Comparison of ENCODE assay signal across 36 cellular contexts in genomic region chrX:115900425-115900824, GRCh38.
"Had no signal": no experiment of that assay in that cellular context is flagged by ENCODE, and none has a peak within 500 bp of the region (broad histone marks: within the 10 kb centered on the region; RNA-seq: fewer than 3 reads in every experiment).

No MANE protein-coding gene starts in this region.

- H3K9me3 ChIP-seq: adrenal gland, body of pancreas, colonic mucosa had no signal

- H3K27me3 Mint-ChIP-seq: activated CD4-positive, alpha-beta memory T cell treated with anti-CD3 and anti-CD28 coated beads for 36 hours; activated CD4-positive, alpha-beta T cell treated with anti-CD3 and anti-CD28 coated beads for 36 hours; activated CD4-positive, alpha-beta T cell treated with anti-CD3 and anti-CD28 coated beads, Interleukin-2, amount 10 ng/mL, durations not matched to agents 24 days and 14 days; activated CD8-positive, alpha-beta memory T cell treated with anti-CD3 and anti-CD28 coated beads, Interleukin-2, amount 10 ng/mL, durations not matched to agents 7 days and 5 days; activated naive CD4-positive, alpha-beta T cell treated with anti-CD3 and anti-CD28 coated beads, Interleukin-2, amount 50 U/mL, for 24 hours; activated naive CD8-positive, alpha-beta T cell treated with anti-CD3 and anti-CD28 coated beads for 36 hours; activated naive CD8-positive, alpha-beta T cell treated with anti-CD3 and anti-CD28 coated beads, Interleukin-2, amount 50 U/mL, for 24 hours; T-helper 17 cell had no signal

- H3K4me1 ChIP-seq: adrenal gland, breast epithelium, colonic mucosa, esophagus squamous epithelium, gastroesophageal sphincter had no signal

- H3K4me3 Mint-ChIP-seq: activated CD4-positive, alpha-beta memory T cell treated with anti-CD3 and anti-CD28 coated beads for 36 hours; activated CD4-positive, alpha-beta T cell treated with anti-CD3 and anti-CD28 coated beads for 36 hours; activated CD4-positive, alpha-beta T cell treated with anti-CD3 and anti-CD28 coated beads, Interleukin-2, amount 10 ng/mL, durations not matched to agents 24 days and 14 days; activated CD8-positive, alpha-beta memory T cell treated with anti-CD3 and anti-CD28 coated beads, Interleukin-2, amount 10 ng/mL, durations not matched to agents 7 days and 5 days; activated CD8-positive, alpha-beta T cell treated with anti-CD3 and anti-CD28 coated beads, Interleukin-2, amount 10 ng/mL, durations not matched to agents 7 days and 5 days; activated naive CD4-positive, alpha-beta T cell treated with anti-CD3 and anti-CD28 coated beads for 36 hours; activated naive CD4-positive, alpha-beta T cell treated with anti-CD3 and anti-CD28 coated beads, Interleukin-2, amount 50 U/mL, for 24 hours; activated naive CD8-positive, alpha-beta T cell treated with anti-CD3 and anti-CD28 coated beads for 36 hours; activated naive CD8-positive, alpha-beta T cell treated with anti-CD3 and anti-CD28 coated beads, Interleukin-2, amount 50 U/mL, for 24 hours; activated T-helper 1 cell treated with anti-CD3 and anti-CD28 coated beads, Interleukin-12 subunit alpha, Interleukin-12 subunit beta, Interleukin-2, Interleukin-4 antibody, amounts not matched to agents 30 ng/mL and 10 ng/mL and 1 ng/mL, durations not matched to agents 14 hours and 24 hours and 36 hours; T-helper 17 cell; T-helper 2 cell treated with Interferon-gamma antibody and Interleukin-4, amounts not matched to agents 5 μg/mL and 100 μg/mL, for 36 hours had no signal

- FAIRE-seq: endometrium, endothelial cell of umbilical vein had no signal

- H3K36me3 Mint-ChIP-seq: activated CD4-positive, alpha-beta memory T cell treated with anti-CD3 and anti-CD28 coated beads for 36 hours; activated CD8-positive, alpha-beta memory T cell treated with anti-CD3 and anti-CD28 coated beads, Interleukin-2, amount 10 ng/mL, durations not matched to agents 7 days and 5 days; activated naive CD8-positive, alpha-beta T cell treated with anti-CD3 and anti-CD28 coated beads for 36 hours had no signal

- H3K9me3 Mint-ChIP-seq: activated naive CD4-positive, alpha-beta T cell treated with anti-CD3 and anti-CD28 coated beads for 36 hours; activated naive CD4-positive, alpha-beta T cell treated with anti-CD3 and anti-CD28 coated beads, Interleukin-2, amount 50 U/mL, for 24 hours; activated naive CD8-positive, alpha-beta T cell treated with anti-CD3 and anti-CD28 coated beads for 36 hours; activated naive CD8-positive, alpha-beta T cell treated with anti-CD3 and anti-CD28 coated beads, Interleukin-2, amount 50 U/mL, for 24 hours had no signal

- H3K27ac Mint-ChIP-seq: activated CD4-positive, alpha-beta memory T cell treated with anti-CD3 and anti-CD28 coated beads for 36 hours; activated CD4-positive, alpha-beta T cell treated with anti-CD3 and anti-CD28 coated beads for 36 hours; activated CD4-positive, alpha-beta T cell treated with anti-CD3 and anti-CD28 coated beads, Interleukin-2, amount 10 ng/mL, durations not matched to agents 24 days and 14 days; activated CD8-positive, alpha-beta memory T cell treated with anti-CD3 and anti-CD28 coated beads, Interleukin-2, amount 10 ng/mL, durations not matched to agents 7 days and 5 days; activated CD8-positive, alpha-beta T cell treated with anti-CD3 and anti-CD28 coated beads, Interleukin-2, amount 10 ng/mL, durations not matched to agents 7 days and 5 days; activated naive CD4-positive, alpha-beta T cell treated with anti-CD3 and anti-CD28 coated beads for 36 hours; activated naive CD4-positive, alpha-beta T cell treated with anti-CD3 and anti-CD28 coated beads, Interleukin-2, amount 50 U/mL, for 24 hours; activated naive CD8-positive, alpha-beta T cell treated with anti-CD3 and anti-CD28 coated beads for 36 hours; activated naive CD8-positive, alpha-beta T cell treated with anti-CD3 and anti-CD28 coated beads, Interleukin-2, amount 50 U/mL, for 24 hours; activated T-helper 1 cell treated with anti-CD3 and anti-CD28 coated beads, Interleukin-12 subunit alpha, Interleukin-12 subunit beta, Interleukin-2, Interleukin-4 antibody, amounts not matched to agents 30 ng/mL and 10 ng/mL and 1 ng/mL, durations not matched to agents 14 hours and 24 hours and 36 hours; activated T-helper 2 cell treated with anti-CD3 and anti-CD28 coated beads, Interferon-gamma antibody, Interleukin-2, Interleukin-4, amounts not matched to agents 10 μg/mL and 5 μg/mL and 100 μg/mL, durations not matched to agents 14 hours and 24 hours and 36 hours; T-helper 17 cell; T-helper 2 cell treated with Interferon-gamma antibody and Interleukin-4, amounts not matched to agents 5 μg/mL and 100 μg/mL, for 36 hours had no signal

- H3K27ac ChIP-seq: adrenal gland, body of pancreas, breast epithelium, cardiac muscle cell, colonic mucosa, epithelial cell of prostate, esophagus squamous epithelium, gastroesophageal sphincter had no signal

- H3K27me3 ChIP-seq: body of pancreas, cardiac muscle cell, colonic mucosa, esophagus squamous epithelium, gastroesophageal sphincter had no signal

- ATAC-seq: activated CD4-positive, alpha-beta T cell treated with anti-CD3 and anti-CD28 coated beads for 36 hours; activated CD8-positive, alpha-beta memory T cell treated with anti-CD3 and anti-CD28 coated beads, Interleukin-2, amount 10 ng/mL, durations not matched to agents 7 days and 5 days; activated CD8-positive, alpha-beta T cell treated with anti-CD3 and anti-CD28 coated beads, Interleukin-2, amount 10 ng/mL, durations not matched to agents 7 days and 5 days; activated naive CD8-positive, alpha-beta T cell treated with anti-CD3 and anti-CD28 coated beads, Interleukin-2, amount 50 U/mL, for 24 hours; body of pancreas; gastroesophageal sphincter; T-helper 17 cell had no signal

- DNase-seq: activated CD4-positive, alpha-beta memory T cell treated with anti-CD3 and anti-CD28 coated beads for 36 hours; activated CD4-positive, alpha-beta T cell treated with anti-CD3 and anti-CD28 coated beads for 36 hours; activated CD4-positive, alpha-beta T cell treated with anti-CD3 and anti-CD28 coated beads, Interleukin-2, amount 10 ng/mL, durations not matched to agents 24 days and 14 days; activated CD4-positive, CD25-positive, alpha-beta regulatory T cell; activated CD4-positive, CD25-positive, alpha-beta regulatory T cell treated with anti-CD3 and anti-CD28 coated beads, Interleukin-2, amount 50 U/mL, for 72 hours; activated CD8-positive, alpha-beta memory T cell treated with anti-CD3 and anti-CD28 coated beads, Interleukin-2, amount 10 ng/mL, durations not matched to agents 7 days and 5 days; activated CD8-positive, alpha-beta memory T cell treated with anti-CD3 and anti-CD28 coated beads, Interleukin-2, amount 50 U/mL, for 4 hours; activated CD8-positive, alpha-beta T cell treated with anti-CD3 and anti-CD28 coated beads, Interleukin-2, amount 10 ng/mL, durations not matched to agents 7 days and 5 days; activated effector memory CD4-positive, alpha-beta T cell treated with anti-CD3 and anti-CD28 coated beads, Interleukin-2, amount 50 U/mL, for 16 hours; activated naive CD4-positive, alpha-beta T cell treated with anti-CD3 and anti-CD28 coated beads for 36 hours; activated naive CD8-positive, alpha-beta T cell treated with anti-CD3 and anti-CD28 coated beads for 36 hours; activated naive CD8-positive, alpha-beta T cell treated with anti-CD3 and anti-CD28 coated beads, Interleukin-2, amount 50 U/mL, for 24 hours; activated T-cell treated with anti-CD3 and anti-CD28 coated beads, Interleukin-2, amount 50 U/mL, for 1 hour; activated T-cell treated with anti-CD3 and anti-CD28 coated beads, Interleukin-2, amount 50 U/mL, for 48 hours; adrenal gland; amygdala; body of pancreas; central memory CD4-positive, alpha-beta T cell; cerebellar nuclear complex; colonic mucosa; effector CD8-positive, alpha-beta T cell; esophagus squamous epithelium; foreskin melanocyte; T-helper 1 cell; T-helper 17 cell; T1000 had no signal

- H3K4me1 Mint-ChIP-seq: activated CD4-positive, alpha-beta T cell treated with anti-CD3 and anti-CD28 coated beads for 36 hours; activated CD4-positive, alpha-beta T cell treated with anti-CD3 and anti-CD28 coated beads, Interleukin-2, amount 10 ng/mL, durations not matched to agents 24 days and 14 days; activated CD8-positive, alpha-beta memory T cell treated with anti-CD3 and anti-CD28 coated beads, Interleukin-2, amount 10 ng/mL, durations not matched to agents 7 days and 5 days; activated naive CD4-positive, alpha-beta T cell treated with anti-CD3 and anti-CD28 coated beads, Interleukin-2, amount 50 U/mL, for 24 hours; activated naive CD8-positive, alpha-beta T cell treated with anti-CD3 and anti-CD28 coated beads for 36 hours; activated naive CD8-positive, alpha-beta T cell treated with anti-CD3 and anti-CD28 coated beads, Interleukin-2, amount 50 U/mL, for 24 hours; T-helper 17 cell had no signal
